ENCODE assay signal across 1 cellular context in genomic region chr6:105452924-105453756, GRCh38.
TF ChIP-seq lines count a peak whose summit lies in the region.

No MANE protein-coding gene starts in this region.

TF ChIP-seq in GM12878, 131 proteins besides CTCF, POLR2A, EP300 and RAD21 (continued from another document):
- peak; percentile 88 for TF ChIP-seq ZNF687 (IDR thresholded peaks at IDR 0.05)
- TF ChIP-seq CREB1 (IDR thresholded peaks at IDR 0.05; ENCODE audit: low read depth) = peak; percentile 21; the same call in 1 of the 2 replicates
- TF ChIP-seq NFYA (IDR thresholded peaks at IDR 0.05; ENCODE audit: borderline replicate concordance, low read depth, low read length) = no peak
- TF ChIP-seq IKZF2 (IDR thresholded peaks at IDR 0.05) = peak; percentile 64 to 79
- peak; percentile 7 for TF ChIP-seq ZNF592 (IDR thresholded peaks at IDR 0.05)
- no peak for TF ChIP-seq RCOR1 (conservative IDR thresholded peaks at IDR 0.05; ENCODE audit: low read depth, low read length)
- TF ChIP-seq IKZF1 (conservative IDR thresholded peaks at IDR 0.05) = peak; percentile 76
- TF ChIP-seq CEBPB (IDR thresholded peaks at IDR 0.05; ENCODE audit: borderline replicate concordance in 1 of 2, low read depth in 2 of 2, low read length in 2 of 2) = no peak
- TF ChIP-seq HDAC6 (IDR thresholded peaks at IDR 0.05; ENCODE audit: unreplicated experiment) = no peak
- no peak for TF ChIP-seq MEF2B (IDR thresholded peaks at IDR 0.05; ENCODE audit: partially characterized antibody, poor library complexity, severe bottlenecking)
- peak; percentile 33; the same call in 1 of the 2 replicates for TF ChIP-seq SPI1 (IDR thresholded peaks at IDR 0.05; ENCODE audit: borderline replicate concordance, insufficient read depth, low read depth, low read length)
- 0 out of 2 replicates have a peak, but pooled peaks have one; percentile 22 for TF ChIP-seq MTA3 (IDR thresholded peaks at IDR 0.05; ENCODE audit: borderline replicate concordance, low read length)
- TF ChIP-seq PBX3 (IDR thresholded peaks at IDR 0.05; ENCODE audit: insufficient replicate concordance, low read depth, low read length) = no peak
- no peak for TF ChIP-seq KAT2A (conservative IDR thresholded peaks at IDR 0.05; ENCODE audit: control insufficient read depth, low read depth, low read length)
- no peak for TF ChIP-seq NKRF (conservative IDR thresholded peaks at IDR 0.05)
